12 cellular contexts compared by ENCODE assay signal in the genomic region with DNA sequence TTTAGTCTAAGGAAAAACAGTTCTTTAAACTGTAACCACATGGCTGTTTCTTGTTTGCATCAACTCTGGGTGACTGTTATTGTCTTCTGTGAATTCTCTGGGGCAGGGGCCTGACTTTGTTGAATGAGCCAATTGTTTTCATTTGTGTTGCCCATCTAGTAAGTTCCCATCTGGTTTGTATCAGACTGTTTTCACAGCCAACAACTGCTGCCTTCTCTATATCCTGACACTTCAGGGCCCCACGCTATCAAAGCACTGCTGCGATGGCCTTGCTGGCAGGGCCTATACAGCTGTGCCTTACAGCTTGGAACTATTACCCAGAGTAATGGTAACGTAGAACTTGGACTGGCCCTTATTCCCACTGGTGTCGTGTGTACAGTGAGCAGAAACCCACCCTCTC.
DNase-seq lines count a peak whose midpoint lies in the region; ATAC-seq and TF ChIP-seq lines count a peak whose summit lies in the region.
"Had no signal": no experiment of that assay in that cellular context is flagged by ENCODE, and none has a peak within 500 bp of the region (broad histone marks: within the 10 kb centered on the region; RNA-seq: fewer than 3 reads in every experiment).

No MANE protein-coding gene starts in this region.

- peak overlapping the region; percentile 32 for H3K4me2 ChIP-seq in neuronal stem cell (ENCODE audit: insufficient read depth, low read length, poor library complexity, severe bottlenecking)

- H3K4me3 ChIP-seq in BE2C (ENCODE audit: low read depth, low read length) (no peak overlapping the region), neuronal stem cell (ENCODE audit: low read length in 2 of 2) (no peak overlapping the region)
- H3K4me3 ChIP-seq: lower lobe of right lung had no signal

- no peak for TF ChIP-seq CTCF in BE2C (IDR thresholded peaks at IDR 0.05; ENCODE audit: low read depth, low read length)

- H3K9ac ChIP-seq in neuronal stem cell (ENCODE audit: low read depth, low read length, poor library complexity) = no peak overlapping the region

- no peak overlapping the region for H4K8ac ChIP-seq in neuronal stem cell (ENCODE audit: low read depth, low read length)

- H3K4me1 ChIP-seq in BE2C = no peaks in the 10 kb centered on the region
- peaks cover 4 to 7% of the 10 kb centered on the region in 2 donors for H3K4me1 ChIP-seq in neuronal stem cell (ENCODE audit: control insufficient read depth in 2 of 2, insufficient read depth in 1 of 2, low read depth in 1 of 2, low read length in 2 of 2)
- H3K4me1 ChIP-seq: lower lobe of right lung had no signal

- no peak overlapping the region for H3K14ac ChIP-seq in neuronal stem cell (ENCODE audit: low read length)

- no peak overlapping the region for H3K4ac ChIP-seq in neuronal stem cell (ENCODE audit: low read length)

- no peaks in the 10 kb centered on the region for H3K27me3 Mint-ChIP-seq in T-helper 17 cell
- H3K27me3 Mint-ChIP-seq: CD4-positive, CD25-positive, alpha-beta regulatory T cell had no signal

- H3K27ac Mint-ChIP-seq in T-helper 17 cell = no peak overlapping the region

- H3K9me3 ChIP-seq in BE2C = no peaks in the 10 kb centered on the region
- H3K9me3 ChIP-seq in neuronal stem cell (replicated peaks in 1 of 2; ENCODE audit: control insufficient read depth in 2 of 2, insufficient read depth in 1 of 2, low read depth in 1 of 2, low read length in 2 of 2) = no peaks in the 10 kb centered on the region
- H3K9me3 ChIP-seq in T-helper 17 cell (ENCODE audit: control insufficient read depth, low read length, poor library complexity, severe bottlenecking) = no peaks in the 10 kb centered on the region
- H3K9me3 ChIP-seq: lower lobe of right lung had no signal

- H2AK5ac ChIP-seq in neuronal stem cell (ENCODE audit: low read depth, low read length) = no peak overlapping the region

- H3K4me1 Mint-ChIP-seq in T-helper 17 cell = peaks cover 2% of the 10 kb centered on the region

- no peak overlapping the region for H3K18ac ChIP-seq in neuronal stem cell (ENCODE audit: low read length)

- H3K79me1 ChIP-seq in neuronal stem cell (ENCODE audit: low read depth, low read length) = no peaks in the 10 kb centered on the region

- H2BK15ac ChIP-seq in neuronal stem cell (ENCODE audit: low read length) = no peak overlapping the region

- H3K27me3 ChIP-seq in BE2C (no peaks in the 10 kb centered on the region), neuronal stem cell (ENCODE audit: control insufficient read depth in 3 of 3, insufficient read depth in 3 of 3, low read depth in 1 of 3, low read length in 3 of 3) (no peaks in the 10 kb centered on the region)

- H4K91ac ChIP-seq in neuronal stem cell (ENCODE audit: low read depth, low read length, poor library complexity) = no peak overlapping the region

- H3K36me3 ChIP-seq in BE2C (no peaks in the 10 kb centered on the region), neuronal stem cell (replicated peaks in 1 of 2; ENCODE audit: control insufficient read depth in 2 of 2, insufficient read depth in 2 of 2, low read length in 2 of 2) (peaks cover 0 to 6% of the 10 kb centered on the region in 2 donors)
- H3K36me3 ChIP-seq: lower lobe of right lung had no signal

- H3K4me3 Mint-ChIP-seq in T-helper 17 cell = no peak overlapping the region
- H3K4me3 Mint-ChIP-seq: CD4-positive, CD25-positive, alpha-beta regulatory T cell had no signal

- H2AFZ ChIP-seq in neuronal stem cell (ENCODE audit: low read length) = peak overlapping the region; percentile 45

- DNase-seq in BE2C (peak; percentile 24), amniotic epithelial cell (ENCODE audit: low read depth) (peak; percentile 35), globus pallidus (ENCODE audit: low spot score) (peak; percentile 92), neuronal stem cell (ENCODE audit: low spot score) (no peak), cerebellum (ENCODE audit: low spot score) (no peak), T-helper 17 cell (no peak), HPDE6-E6E7 (ENCODE audit: extremely low spot score) (no peak)
- DNase-seq: CD4-positive, CD25-positive, alpha-beta regulatory T cell; lower lobe of right lung; NCI-H1436 treated with DMSO at 0.1 percent for 48 hours had no signal

- H3K27ac ChIP-seq in neuronal stem cell (replicated peaks; ENCODE audit: low read length) = peak overlapping the region; percentile 52
- H3K27ac ChIP-seq: lower lobe of right lung, RWPE1 had no signal

- no peak overlapping the region for H2BK5ac ChIP-seq in neuronal stem cell (ENCODE audit: low read length)

- no peak overlapping the region for H2BK120ac ChIP-seq in neuronal stem cell (ENCODE audit: low read depth, low read length)

- ATAC-seq in HG03108 (IDR thresholded peaks at IDR 0.05; ENCODE audit: unreplicated experiment) (no peak), T-helper 17 cell (no peak)
- ATAC-seq: lower lobe of right lung had no signal

- no CpG with 5 or more reads among the region's 4 CpGs for WGBS in neuronal stem cell (ENCODE audit: extremely low coverage in 2 of 2, insufficient read length in 2 of 2, insufficient replicate concordance in 1 of 2), 2 donors

- H3K23ac ChIP-seq in neuronal stem cell (ENCODE audit: low read depth, low read length, poor library complexity) = no peak overlapping the region

- no peaks in the 10 kb centered on the region for H3K36me3 Mint-ChIP-seq in T-helper 17 cell (ENCODE audit: low read depth)

- H2BK12ac ChIP-seq in neuronal stem cell (ENCODE audit: low read length) = no peak overlapping the region

Comparison
In these comparisons a context has a peak if more than half of its experiments do, and no peak if none do; other contexts are left out.
1. DNase-seq: peak in BE2C (single experiment), amniotic epithelial cell (single experiment) and globus pallidus (single experiment); none in neuronal stem cell (single experiment), cerebellum (single experiment), T-helper 17 cell (0 of 3) and HPDE6-E6E7 (single experiment).